26 cellular contexts compared by ENCODE assay signal in genomic region chr7:115721293-115721920, GRCh38.
"Had no signal": no experiment of that assay in that cellular context is flagged by ENCODE, and none has a peak within 500 bp of the region (broad histone marks: within the 10 kb centered on the region; RNA-seq: fewer than 3 reads in every experiment).

No MANE protein-coding gene starts in this region.

- H3K27me3 ChIP-seq: brain microvascular endothelial cell, cardiac muscle cell, MG63 had no signal

- H3K9ac ChIP-seq: SK-N-SH had no signal

- DNase-seq: activated CD4-positive, alpha-beta T cell treated with anti-CD3 and anti-CD28 coated beads, Interleukin-2, amount 10 ng/mL, durations not matched to agents 24 days and 14 days; activated CD4-positive, alpha-beta T cell treated with anti-CD3 and anti-CD28 coated beads, Interleukin-2, amount 50 U/mL, for 48 hours; activated CD4-positive, CD25-positive, alpha-beta regulatory T cell treated with anti-CD3 and anti-CD28 coated beads, Interleukin-2, amount 50 U/mL, for 72 hours; activated gamma-delta T cell; activated naive CD4-positive, alpha-beta T cell treated with anti-CD3 and anti-CD28 coated beads for 36 hours; activated T-cell treated with anti-CD3 and anti-CD28 coated beads for 4 hours; activated T-cell treated with anti-CD3 and anti-CD28 coated beads, Interleukin-2, amount 50 U/mL, for 48 hours; amygdala; brain microvascular endothelial cell; MG63; NCI-H1105 treated with DMSO at 0.1 percent for 48 hours; NCI-H1930; NCI-H446; NCI-H524; NCI-H774; NK-92 treated with Interleukin-12 subunit alpha and Interleukin-12 subunit beta, amount 100 ng/mL, for 24 hours; OCI-M1; RPMI8226; SK-N-SH; T-helper 9 cell had no signal

- H3K27ac ChIP-seq: brain microvascular endothelial cell, cardiac muscle cell had no signal

- H3K27me3 Mint-ChIP-seq: activated CD4-positive, alpha-beta T cell treated with anti-CD3 and anti-CD28 coated beads, Interleukin-2, amount 10 ng/mL, durations not matched to agents 24 days and 14 days; activated naive CD8-positive, alpha-beta T cell; activated T-helper 17 cell treated with anti-CD3 and anti-CD28 coated beads, Interleukin-2, amount 50 U/mL, for 72 hours had no signal

- H3K4me3 ChIP-seq: cardiac muscle cell, MG63 had no signal

- H3K9me3 ChIP-seq: MG63, SK-N-SH had no signal

- H3K4me2 ChIP-seq: SK-N-SH had no signal

- H3K36me3 Mint-ChIP-seq: activated naive CD8-positive, alpha-beta T cell; WTC11 had no signal

- H3K4me3 Mint-ChIP-seq: activated CD4-positive, alpha-beta T cell treated with anti-CD3 and anti-CD28 coated beads, Interleukin-2, amount 10 ng/mL, durations not matched to agents 24 days and 14 days; activated naive CD4-positive, alpha-beta T cell treated with anti-CD3 and anti-CD28 coated beads for 36 hours; activated naive CD8-positive, alpha-beta T cell; WTC11 had no signal

- H3K27ac Mint-ChIP-seq: activated CD4-positive, alpha-beta T cell treated with anti-CD3 and anti-CD28 coated beads, Interleukin-2, amount 10 ng/mL, durations not matched to agents 24 days and 14 days; activated naive CD4-positive, alpha-beta T cell treated with anti-CD3 and anti-CD28 coated beads for 36 hours; activated naive CD8-positive, alpha-beta T cell; activated T-helper 17 cell treated with anti-CD3 and anti-CD28 coated beads, Interleukin-2, amount 50 U/mL, for 72 hours; WTC11 had no signal

- ATAC-seq: Panc1, Right ventricle myocardium inferior, WTC11 had no signal

- H3K36me3 ChIP-seq: brain microvascular endothelial cell, cardiac muscle cell, MG63 had no signal
